ENCODE assay signal across 40 cellular contexts in genomic region chr16:71380831-71381230, GRCh38. TPM values are rescaled to one million over a fixed set of nuclear protein-coding genes. Genes with fewer than 3 reads are reported as not detected.
"Had no signal": no experiment of that assay in that cellular context is flagged by ENCODE, and none has a peak within 500 bp of the region (broad histone marks: within the 10 kb centered on the region; RNA-seq: fewer than 3 reads in every experiment).

No MANE protein-coding gene starts in this region.

- H3K36me3 ChIP-seq: adrenal gland, ascending aorta, brain microvascular endothelial cell, breast epithelium, cardiac muscle cell had no signal

- H3K27me3 ChIP-seq: adrenal gland, ascending aorta, body of pancreas, brain microvascular endothelial cell, breast epithelium had no signal

- H3K4me3 ChIP-seq: adrenal gland, ascending aorta, body of pancreas, breast epithelium, cardiac muscle cell had no signal

- H3K36me3 Mint-ChIP-seq: activated naive CD4-positive, alpha-beta T cell treated with anti-CD3 and anti-CD28 coated beads, Interleukin-2, amount 10 ng/mL, durations not matched to agents 7 days and 5 days; activated naive CD4-positive, alpha-beta T cell treated with anti-CD3 and anti-CD28 coated beads, Interleukin-2, amount 50 U/mL, for 24 hours; activated naive CD4-positive, alpha-beta T cell treated with anti-CD3 and anti-CD28 coated beads, Interleukin-2, amount 50 U/mL, for 72 hours; activated naive CD8-positive, alpha-beta T cell; activated naive CD8-positive, alpha-beta T cell treated with anti-CD3 and anti-CD28 coated beads for 36 hours; activated naive CD8-positive, alpha-beta T cell treated with anti-CD3 and anti-CD28 coated beads, Interleukin-2, amount 10 ng/mL, durations not matched to agents 7 days and 5 days had no signal

- H3K4me3 Mint-ChIP-seq: activated naive CD4-positive, alpha-beta T cell treated with anti-CD3 and anti-CD28 coated beads for 36 hours; activated naive CD4-positive, alpha-beta T cell treated with anti-CD3 and anti-CD28 coated beads, Interleukin-2, amount 10 ng/mL, durations not matched to agents 7 days and 5 days; activated naive CD4-positive, alpha-beta T cell treated with anti-CD3 and anti-CD28 coated beads, Interleukin-2, amount 50 U/mL, for 24 hours; activated naive CD8-positive, alpha-beta T cell; activated naive CD8-positive, alpha-beta T cell treated with anti-CD3 and anti-CD28 coated beads for 36 hours; activated naive CD8-positive, alpha-beta T cell treated with anti-CD3 and anti-CD28 coated beads, Interleukin-2, amount 10 ng/mL, durations not matched to agents 7 days and 5 days; activated T-cell treated with anti-CD3 and anti-CD28 coated beads, Interleukin-2, amount 50 U/mL, for 24 hours; activated T-cell treated with anti-CD3 and anti-CD28 coated beads, Interleukin-2, amount 50 U/mL, for 4 hours; activated T-cell treated with anti-CD3 and anti-CD28 coated beads, Interleukin-2, amount 50 U/mL, for 72 hours; activated T-helper 1 cell treated with anti-CD3 and anti-CD28 coated beads, Interleukin-12 subunit alpha, Interleukin-12 subunit beta, Interleukin-2, Interleukin-4 antibody, amounts not matched to agents 30 ng/mL and 10 ng/mL and 1 ng/mL, durations not matched to agents 14 hours and 24 hours and 36 hours; activated T-helper 17 cell treated with anti-CD3 and anti-CD28 coated beads, Interleukin-2, amount 50 U/mL, for 72 hours; brain; central memory CD8-positive, alpha-beta T cell had no signal

- H3K27ac ChIP-seq: adrenal gland, ascending aorta, body of pancreas, brain microvascular endothelial cell, breast epithelium, cardiac muscle cell had no signal

- FAIRE-seq: astrocyte, bronchial epithelial cell had no signal

- H3K27ac Mint-ChIP-seq: activated naive CD4-positive, alpha-beta T cell treated with anti-CD3 and anti-CD28 coated beads for 36 hours; activated naive CD4-positive, alpha-beta T cell treated with anti-CD3 and anti-CD28 coated beads, Interleukin-2, amount 10 ng/mL, durations not matched to agents 7 days and 5 days; activated naive CD4-positive, alpha-beta T cell treated with anti-CD3 and anti-CD28 coated beads, Interleukin-2, amount 50 U/mL, for 24 hours; activated naive CD4-positive, alpha-beta T cell treated with anti-CD3 and anti-CD28 coated beads, Interleukin-2, amount 50 U/mL, for 72 hours; activated naive CD8-positive, alpha-beta T cell; activated naive CD8-positive, alpha-beta T cell treated with anti-CD3 and anti-CD28 coated beads for 36 hours; activated naive CD8-positive, alpha-beta T cell treated with anti-CD3 and anti-CD28 coated beads, Interleukin-2, amount 10 ng/mL, durations not matched to agents 7 days and 5 days; activated T-cell treated with anti-CD3 and anti-CD28 coated beads, Interleukin-2, amount 50 U/mL, for 24 hours; activated T-cell treated with anti-CD3 and anti-CD28 coated beads, Interleukin-2, amount 50 U/mL, for 72 hours; activated T-helper 1 cell treated with anti-CD3 and anti-CD28 coated beads, Interleukin-12 subunit alpha, Interleukin-12 subunit beta, Interleukin-2, Interleukin-4 antibody, amounts not matched to agents 30 ng/mL and 10 ng/mL and 1 ng/mL, durations not matched to agents 14 hours and 24 hours and 36 hours; activated T-helper 17 cell treated with anti-CD3 and anti-CD28 coated beads, Interleukin-2, amount 50 U/mL, for 72 hours; activated T-helper 2 cell treated with anti-CD3 and anti-CD28 coated beads, Interferon-gamma antibody, Interleukin-2, Interleukin-4, amounts not matched to agents 10 μg/mL and 5 μg/mL and 100 μg/mL, durations not matched to agents 14 hours and 24 hours and 36 hours; brain had no signal

- H3K9me3 Mint-ChIP-seq: activated naive CD4-positive, alpha-beta T cell treated with anti-CD3 and anti-CD28 coated beads for 36 hours; activated naive CD4-positive, alpha-beta T cell treated with anti-CD3 and anti-CD28 coated beads, Interleukin-2, amount 50 U/mL, for 24 hours; activated naive CD8-positive, alpha-beta T cell treated with anti-CD3 and anti-CD28 coated beads for 36 hours; activated T-cell treated with anti-CD3 and anti-CD28 coated beads, Interleukin-2, amount 50 U/mL, for 24 hours; activated T-cell treated with anti-CD3 and anti-CD28 coated beads, Interleukin-2, amount 50 U/mL, for 4 hours; activated T-helper 1 cell treated with anti-CD3 and anti-CD28 coated beads, Interleukin-12 subunit alpha, Interleukin-12 subunit beta, Interleukin-2, Interleukin-4 antibody, amounts not matched to agents 30 ng/mL and 10 ng/mL and 1 ng/mL, durations not matched to agents 14 hours and 24 hours and 36 hours; activated T-helper 17 cell treated with anti-CD3 and anti-CD28 coated beads, Interleukin-2, amount 50 U/mL, for 72 hours; activated T-helper 2 cell treated with anti-CD3 and anti-CD28 coated beads, Interferon-gamma antibody, Interleukin-2, Interleukin-4, amounts not matched to agents 10 μg/mL and 5 μg/mL and 100 μg/mL, durations not matched to agents 14 hours and 24 hours and 36 hours; brain; central memory CD8-positive, alpha-beta T cell had no signal

- DNase-seq: activated effector memory CD4-positive, alpha-beta T cell treated with anti-CD3 and anti-CD28 coated beads, Interleukin-2, amount 50 U/mL, for 16 hours; activated effector memory CD4-positive, alpha-beta T cell treated with Interleukin-2 at 50 U/mL for 16 hours; activated gamma-delta T cell; activated gamma-delta T cell treated with Interleukin-2 at 50 U/mL for 16 hours; activated naive CD4-positive, alpha-beta T cell; activated naive CD4-positive, alpha-beta T cell treated with anti-CD3 and anti-CD28 coated beads for 36 hours; activated naive CD4-positive, alpha-beta T cell treated with anti-CD3 and anti-CD28 coated beads, Interleukin-2, amount 10 ng/mL, durations not matched to agents 7 days and 5 days; activated naive CD4-positive, alpha-beta T cell treated with anti-CD3 and anti-CD28 coated beads, Interleukin-2, amount 50 U/mL, for 16 hours; activated naive CD4-positive, alpha-beta T cell treated with Interleukin-2 at 50 U/mL for 16 hours; activated naive CD8-positive, alpha-beta T cell treated with anti-CD3 and anti-CD28 coated beads for 36 hours; activated naive CD8-positive, alpha-beta T cell treated with anti-CD3 and anti-CD28 coated beads, Interleukin-2, amount 10 ng/mL, durations not matched to agents 7 days and 5 days; activated T-cell treated with anti-CD3 and anti-CD28 coated beads, Interleukin-2, amount 50 U/mL, for 1 hour; activated T-cell treated with anti-CD3 and anti-CD28 coated beads, Interleukin-2, amount 50 U/mL, for 24 hours; activated T-cell treated with anti-CD3 and anti-CD28 coated beads, Interleukin-2, amount 50 U/mL, for 4 hours; activated T-cell treated with anti-CD3 and anti-CD28 coated beads, Interleukin-2, amount 50 U/mL, for 48 hours; activated T-cell treated with anti-CD3 and anti-CD28 coated beads, Interleukin-2, amount 50 U/mL, for 72 hours; adrenal gland; amniotic stem cell; amygdala; anterior cingulate cortex; aorta; body of pancreas; brain microvascular endothelial cell; caudate nucleus; central memory CD4-positive, alpha-beta T cell; cerebellar nuclear complex had no signal

- H3K4me1 ChIP-seq: adrenal gland, ascending aorta, body of pancreas, breast epithelium had no signal

- H3K9me3 ChIP-seq: adrenal gland, ascending aorta, body of pancreas, breast epithelium had no signal

- H3K4me1 Mint-ChIP-seq: activated naive CD4-positive, alpha-beta T cell treated with anti-CD3 and anti-CD28 coated beads, Interleukin-2, amount 10 ng/mL, durations not matched to agents 7 days and 5 days; activated naive CD4-positive, alpha-beta T cell treated with anti-CD3 and anti-CD28 coated beads, Interleukin-2, amount 50 U/mL, for 24 hours; activated naive CD8-positive, alpha-beta T cell treated with anti-CD3 and anti-CD28 coated beads for 36 hours; activated T-helper 17 cell treated with anti-CD3 and anti-CD28 coated beads, Interleukin-2, amount 50 U/mL, for 72 hours; central memory CD8-positive, alpha-beta T cell had no signal

- ATAC-seq: activated naive CD4-positive, alpha-beta T cell treated with anti-CD3 and anti-CD28 coated beads, Interleukin-2, amount 50 U/mL, for 72 hours; activated T-cell treated with anti-CD3 and anti-CD28 coated beads, Interleukin-2, amount 50 U/mL, for 4 hours; activated T-cell treated with anti-CD3 and anti-CD28 coated beads, Interleukin-2, amount 50 U/mL, for 72 hours; activated T-helper 17 cell treated with anti-CD3 and anti-CD28 coated beads, Interleukin-2, amount 50 U/mL, for 72 hours; body of pancreas had no signal

RNA-seq across cellular contexts. Expression of gene CALB2, which starts 22.3 kb away (rescaled TPM):
- total RNA-seq: activated naive CD4-positive, alpha-beta T cell treated with anti-CD3 and anti-CD28 coated beads for 36 hours; activated naive CD4-positive, alpha-beta T cell treated with anti-CD3 and anti-CD28 coated beads, Interleukin-2, amount 50 U/mL, for 72 hours; activated naive CD8-positive, alpha-beta T cell treated with anti-CD3 and anti-CD28 coated beads for 36 hours; activated naive CD8-positive, alpha-beta T cell treated with anti-CD3 and anti-CD28 coated beads, Interleukin-2, amount 10 ng/mL, durations not matched to agents 7 days and 5 days; activated T-cell treated with anti-CD3 and anti-CD28 coated beads, Interleukin-2, amount 50 U/mL, for 4 hours; activated T-cell treated with anti-CD3 and anti-CD28 coated beads, Interleukin-2, amount 50 U/mL, for 72 hours; activated T-helper 1 cell treated with anti-CD3 and anti-CD28 coated beads, Interleukin-12 subunit alpha, Interleukin-12 subunit beta, Interleukin-2, Interleukin-4 antibody, amounts not matched to agents 30 ng/mL and 10 ng/mL and 1 ng/mL, durations not matched to agents 14 hours and 24 hours and 36 hours; activated T-helper 17 cell treated with anti-CD3 and anti-CD28 coated beads, Interleukin-2, amount 50 U/mL, for 72 hours; activated T-helper 2 cell treated with anti-CD3 and anti-CD28 coated beads, Interferon-gamma antibody, Interleukin-2, Interleukin-4, amounts not matched to agents 10 μg/mL and 5 μg/mL and 100 μg/mL, durations not matched to agents 14 hours and 24 hours and 36 hours; chondrocyte had no signal
